In the genomic region with DNA sequence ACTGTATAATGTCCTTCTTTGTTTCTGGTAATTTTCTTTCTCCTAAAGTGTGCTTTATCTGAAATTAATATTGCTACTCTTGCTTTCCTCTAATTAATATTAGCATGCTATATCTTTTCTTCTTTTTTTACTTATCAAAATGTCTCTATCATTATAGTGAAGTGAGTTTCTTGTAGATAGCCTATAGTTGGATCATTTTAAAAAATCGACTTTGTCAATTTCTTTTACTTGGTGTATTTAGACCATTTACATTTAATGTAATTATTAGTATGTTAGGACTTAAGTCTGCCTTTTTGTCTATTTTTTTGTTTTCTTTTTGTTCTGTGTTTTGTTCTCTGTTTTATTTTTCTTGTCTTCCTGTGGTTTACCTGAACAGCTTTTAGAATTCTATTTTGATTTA, we compare ENCODE assay signal across 25 cellular contexts.
"Had no signal": no experiment of that assay in that cellular context is flagged by ENCODE, and none has a peak within 500 bp of the region (broad histone marks: within the 10 kb centered on the region; RNA-seq: fewer than 3 reads in every experiment).

No MANE protein-coding gene starts in this region.

- H3K4me2 ChIP-seq: smooth muscle cell had no signal

- H3K27me3 ChIP-seq: ovary, right atrium auricular region, right lobe of liver, tibial nerve, uterus had no signal

- H3K4me3 ChIP-seq: left lung, lower lobe of right lung, ovary, right atrium auricular region, right lobe of liver, smooth muscle cell, tibial nerve, uterus had no signal

- H3K4me1 ChIP-seq: left lung, lower lobe of right lung, right atrium auricular region, right lobe of liver, tibial nerve, uterus had no signal

- DNase-seq: hypothalamus; immature natural killer cell; kidney; left colon; left lung; lower lobe of right lung; mammary epithelial cell; mesenchymal stem cell; naive B cell; ovary; right lobe of liver; stimulated activated CD4-positive, alpha-beta T cell treated with anti-CD3 and anti-CD28 coated beads, Interleukin-1b, Interleukin-23, amount 100 ng/mL, for 48 hours; stimulated activated CD4-positive, alpha-beta T cell treated with anti-CD3 and anti-CD28 coated beads, Interleukin-2, amount 100 ng/mL, for 48 hours; stimulated activated CD4-positive, alpha-beta T cell treated with anti-CD3 and anti-CD28 coated beads, Interleukin-4, amount 100 ng/mL, for 4 hours; stimulated activated CD8-positive, alpha-beta memory T cell treated with anti-CD3 and anti-CD28 coated beads, Interleukin-4, amount 100 ng/mL, for 48 hours; stimulated activated naive CD4-positive, alpha-beta T cell treated with Interleukin-2 at 50 U/mL for 16 hours; stimulated activated naive CD8-positive, alpha-beta T cell treated with anti-CD3 and anti-CD28 coated beads, Interleukin-15, amount 100 ng/mL, for 72 hours; substantia nigra; uterus had no signal

- FAIRE-seq: islet of Langerhans, kidney had no signal

- H3K9me3 ChIP-seq: ovary had no signal

- ATAC-seq: left colon; left lung; lower lobe of right lung; natural killer cell treated with Interleukin-12 subunit alpha and Interleukin-12 subunit beta and Interleukin-15 and Interleukin-18, amount 100 ng/mL, for 72 hours; right lobe of liver; stimulated activated memory B cell treated with anti-CD40 and anti-IgM and Interleukin-4, amounts not matched to agents 10 μg/mL and 1 μg/mL and 100 μg/mL, for 72 hours; stimulated activated naive CD8-positive, alpha-beta T cell treated with anti-CD3 and anti-CD28 coated beads, Interleukin-15, amount 100 ng/mL, for 72 hours had no signal

- H3K27ac ChIP-seq: left lung, lower lobe of right lung, ovary, right atrium auricular region, right lobe of liver, tibial nerve, uterus had no signal

- H3K36me3 ChIP-seq: left lung, lower lobe of right lung, ovary, right atrium auricular region, right lobe of liver, uterus had no signal
